In genomic region chr1:114153621-114154145, GRCh38 we compare ENCODE assay signal across 8 cellular contexts. TPM values are rescaled to one million over a fixed set of nuclear protein-coding genes. Genes with fewer than 3 reads are reported as not detected.
DNase-seq lines count a peak whose midpoint lies in the region; ATAC-seq and TF ChIP-seq lines count a peak whose summit lies in the region.

A gene with protein sequence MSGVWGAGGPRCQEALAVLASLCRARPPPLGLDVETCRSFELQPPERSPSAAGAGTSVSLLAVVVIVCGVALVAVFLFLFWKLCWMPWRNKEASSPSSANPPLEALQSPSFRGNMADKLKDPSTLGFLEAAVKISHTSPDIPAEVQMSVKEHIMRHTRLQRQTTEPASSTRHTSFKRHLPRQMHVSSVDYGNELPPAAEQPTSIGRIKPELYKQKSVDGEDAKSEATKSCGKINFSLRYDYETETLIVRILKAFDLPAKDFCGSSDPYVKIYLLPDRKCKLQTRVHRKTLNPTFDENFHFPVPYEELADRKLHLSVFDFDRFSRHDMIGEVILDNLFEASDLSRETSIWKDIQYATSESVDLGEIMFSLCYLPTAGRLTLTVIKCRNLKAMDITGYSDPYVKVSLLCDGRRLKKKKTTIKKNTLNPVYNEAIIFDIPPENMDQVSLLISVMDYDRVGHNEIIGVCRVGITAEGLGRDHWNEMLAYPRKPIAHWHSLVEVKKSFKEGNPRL (minus strand): TSS chr1:114153869. CDS start chr1:114153772, 97 bp downstream.

- TF ChIP-seq POLR2A in right lobe of liver (IDR thresholded peaks at IDR 0.05) (no peak), testis (IDR thresholded peaks at IDR 0.05) (no peak)

- H3K27ac ChIP-seq in right lobe of liver (no peak within 1 kb of the TSS), testis (no peak within 1 kb of the TSS)

- H3K4me1 ChIP-seq in right lobe of liver (peaks cover 0 to 11% (median 5%) of the 10 kb centered on the region in 4 donors), testis (peaks cover 16% of the 10 kb centered on the region)

- no peaks in the 10 kb centered on the region for H3K36me3 ChIP-seq in right lobe of liver
- H3K36me3 ChIP-seq in testis (ENCODE audit: low read depth, missing control alignments): no peaks in the 10 kb centered on the region

- H3K27me3 ChIP-seq in right lobe of liver (peaks cover 7 to 36% of the 10 kb centered on the region in 2 donors), testis (no peaks in the 10 kb centered on the region)

- intact Hi-C loops in right lobe of liver (cut with DNase I): no loop called here
- intact Hi-C loops in testis (cut with DNase I; ENCODE audit: low total_unique reads): no loop called here

- ATAC-seq in right lobe of liver (no peak), GM18511 (IDR thresholded peaks at IDR 0.05; ENCODE audit: unreplicated experiment) (no peak)

- 0% methylated on average over 1 of the region's 50 CpGs for WGBS in right lobe of liver (ENCODE audit: insufficient coverage, low coverage, low lambda C conversion rate, missing lambda C conversion rate)
- 0 to 1% methylated on average over 6 to 36 of the region's 50 CpGs for WGBS in testis, 2 donors

- TF ChIP-seq CTCF in right lobe of liver (IDR thresholded peaks at IDR 0.05): no peak
- TF ChIP-seq CTCF in testis (IDR thresholded peaks at IDR 0.05): no peak

- H3K9me3 ChIP-seq in right lobe of liver: no peaks in the 10 kb centered on the region
- H3K9me3 ChIP-seq in testis: no peaks in the 10 kb centered on the region

- DNase-seq in NCI-H82 (lab: John Stamatoyannopoulos, UW): peak; percentile 81
- DNase-seq in NCI-H82 treated with DMSO at 0.1 percent for 48 hours (lab: John Stamatoyannopoulos, UW; ENCODE audit: unreplicated experiment): no peak
- peak; percentile 9 for DNase-seq in astrocyte of the hippocampus (ENCODE audit: low read depth, low spot score)
- DNase-seq in right lobe of liver: no peak
- DNase-seq in testis: no peak
- no peak for DNase-seq in occipital lobe (lab: John Stamatoyannopoulos, UW)
- DNase-seq in midbrain (lab: John Stamatoyannopoulos, UW): no peak

- peak within 1 kb of the TSS; percentile 13 to 36 (median 34) for H3K4me3 ChIP-seq in right lobe of liver
- H3K4me3 ChIP-seq in testis: peak within 1 kb of the TSS; percentile 42 to 57

RNA-seq across cellular contexts. Expression of the gene that starts here (rescaled TPM):
- total RNA-seq in right lobe of liver (not detected), testis (under 1 TPM; 0.43 to 0.71 TPM), occipital lobe (7.3 TPM)
- 0.78 TPM for polyA plus RNA-seq in testis (ENCODE audit: insufficient read depth, low read depth, low replicate concordance)

Comparison
In these comparisons a context has a peak if more than half of its experiments do, and no peak if none do; other contexts are left out.
1. DNase-seq: peak in NCI-H82 (single experiment) and astrocyte of the hippocampus (single experiment); none in NCI-H82 treated with DMSO at 0.1 percent for 48 hours (single experiment), right lobe of liver (0 of 3), testis (single experiment), occipital lobe (single experiment) and midbrain (single experiment).